Comparison of ENCODE assay signal across 1 cellular context in the genomic region with DNA sequence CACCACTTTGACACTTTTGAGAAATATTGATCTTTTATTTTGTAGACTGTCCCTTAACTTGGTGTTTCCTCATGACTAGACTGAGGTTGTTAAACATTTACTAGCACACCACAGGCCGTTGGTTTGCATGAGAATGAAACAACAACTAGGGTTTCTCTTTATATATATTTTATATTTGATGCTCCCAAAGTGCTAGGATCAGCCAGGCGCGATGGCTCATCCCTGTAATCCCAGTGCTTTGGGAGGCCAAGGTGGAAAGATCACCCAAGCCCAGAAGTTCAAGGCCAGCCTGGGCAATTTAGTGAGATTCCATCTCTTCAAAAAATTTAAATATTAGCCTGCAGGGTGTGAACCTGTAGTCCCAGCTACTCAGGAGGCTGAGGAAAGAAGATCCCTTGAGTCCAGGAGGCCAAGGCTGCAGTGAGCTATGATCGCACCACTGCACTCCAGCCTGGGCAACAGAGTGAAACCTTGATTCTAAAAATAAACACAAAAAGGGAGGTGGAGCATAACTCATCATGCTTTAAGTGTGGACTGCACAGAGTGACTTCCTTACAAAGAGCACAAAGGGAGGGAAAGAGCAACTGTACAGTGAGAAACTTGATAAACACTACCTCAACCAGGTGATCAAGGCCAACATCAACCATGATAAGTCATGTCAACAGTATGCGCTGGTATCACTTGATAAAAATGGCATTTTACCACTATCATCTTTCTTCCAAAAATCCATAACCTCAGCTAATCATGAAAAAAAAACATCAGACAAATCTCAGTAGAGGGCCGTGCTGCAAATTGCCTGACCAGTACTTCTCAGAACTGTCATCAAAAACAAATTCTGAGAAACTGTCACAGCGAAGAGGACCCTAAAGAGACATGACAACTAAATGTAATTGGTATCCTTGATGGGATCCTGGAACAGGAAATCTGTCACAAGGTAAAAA.
TF ChIP-seq lines count a peak whose summit lies in the region.

No MANE protein-coding gene starts in this region.

TF ChIP-seq in GM23338, 12 proteins besides CTCF, POLR2A, EP300 and RAD21 (continued from another document):
- TF ChIP-seq, protein P1, sequence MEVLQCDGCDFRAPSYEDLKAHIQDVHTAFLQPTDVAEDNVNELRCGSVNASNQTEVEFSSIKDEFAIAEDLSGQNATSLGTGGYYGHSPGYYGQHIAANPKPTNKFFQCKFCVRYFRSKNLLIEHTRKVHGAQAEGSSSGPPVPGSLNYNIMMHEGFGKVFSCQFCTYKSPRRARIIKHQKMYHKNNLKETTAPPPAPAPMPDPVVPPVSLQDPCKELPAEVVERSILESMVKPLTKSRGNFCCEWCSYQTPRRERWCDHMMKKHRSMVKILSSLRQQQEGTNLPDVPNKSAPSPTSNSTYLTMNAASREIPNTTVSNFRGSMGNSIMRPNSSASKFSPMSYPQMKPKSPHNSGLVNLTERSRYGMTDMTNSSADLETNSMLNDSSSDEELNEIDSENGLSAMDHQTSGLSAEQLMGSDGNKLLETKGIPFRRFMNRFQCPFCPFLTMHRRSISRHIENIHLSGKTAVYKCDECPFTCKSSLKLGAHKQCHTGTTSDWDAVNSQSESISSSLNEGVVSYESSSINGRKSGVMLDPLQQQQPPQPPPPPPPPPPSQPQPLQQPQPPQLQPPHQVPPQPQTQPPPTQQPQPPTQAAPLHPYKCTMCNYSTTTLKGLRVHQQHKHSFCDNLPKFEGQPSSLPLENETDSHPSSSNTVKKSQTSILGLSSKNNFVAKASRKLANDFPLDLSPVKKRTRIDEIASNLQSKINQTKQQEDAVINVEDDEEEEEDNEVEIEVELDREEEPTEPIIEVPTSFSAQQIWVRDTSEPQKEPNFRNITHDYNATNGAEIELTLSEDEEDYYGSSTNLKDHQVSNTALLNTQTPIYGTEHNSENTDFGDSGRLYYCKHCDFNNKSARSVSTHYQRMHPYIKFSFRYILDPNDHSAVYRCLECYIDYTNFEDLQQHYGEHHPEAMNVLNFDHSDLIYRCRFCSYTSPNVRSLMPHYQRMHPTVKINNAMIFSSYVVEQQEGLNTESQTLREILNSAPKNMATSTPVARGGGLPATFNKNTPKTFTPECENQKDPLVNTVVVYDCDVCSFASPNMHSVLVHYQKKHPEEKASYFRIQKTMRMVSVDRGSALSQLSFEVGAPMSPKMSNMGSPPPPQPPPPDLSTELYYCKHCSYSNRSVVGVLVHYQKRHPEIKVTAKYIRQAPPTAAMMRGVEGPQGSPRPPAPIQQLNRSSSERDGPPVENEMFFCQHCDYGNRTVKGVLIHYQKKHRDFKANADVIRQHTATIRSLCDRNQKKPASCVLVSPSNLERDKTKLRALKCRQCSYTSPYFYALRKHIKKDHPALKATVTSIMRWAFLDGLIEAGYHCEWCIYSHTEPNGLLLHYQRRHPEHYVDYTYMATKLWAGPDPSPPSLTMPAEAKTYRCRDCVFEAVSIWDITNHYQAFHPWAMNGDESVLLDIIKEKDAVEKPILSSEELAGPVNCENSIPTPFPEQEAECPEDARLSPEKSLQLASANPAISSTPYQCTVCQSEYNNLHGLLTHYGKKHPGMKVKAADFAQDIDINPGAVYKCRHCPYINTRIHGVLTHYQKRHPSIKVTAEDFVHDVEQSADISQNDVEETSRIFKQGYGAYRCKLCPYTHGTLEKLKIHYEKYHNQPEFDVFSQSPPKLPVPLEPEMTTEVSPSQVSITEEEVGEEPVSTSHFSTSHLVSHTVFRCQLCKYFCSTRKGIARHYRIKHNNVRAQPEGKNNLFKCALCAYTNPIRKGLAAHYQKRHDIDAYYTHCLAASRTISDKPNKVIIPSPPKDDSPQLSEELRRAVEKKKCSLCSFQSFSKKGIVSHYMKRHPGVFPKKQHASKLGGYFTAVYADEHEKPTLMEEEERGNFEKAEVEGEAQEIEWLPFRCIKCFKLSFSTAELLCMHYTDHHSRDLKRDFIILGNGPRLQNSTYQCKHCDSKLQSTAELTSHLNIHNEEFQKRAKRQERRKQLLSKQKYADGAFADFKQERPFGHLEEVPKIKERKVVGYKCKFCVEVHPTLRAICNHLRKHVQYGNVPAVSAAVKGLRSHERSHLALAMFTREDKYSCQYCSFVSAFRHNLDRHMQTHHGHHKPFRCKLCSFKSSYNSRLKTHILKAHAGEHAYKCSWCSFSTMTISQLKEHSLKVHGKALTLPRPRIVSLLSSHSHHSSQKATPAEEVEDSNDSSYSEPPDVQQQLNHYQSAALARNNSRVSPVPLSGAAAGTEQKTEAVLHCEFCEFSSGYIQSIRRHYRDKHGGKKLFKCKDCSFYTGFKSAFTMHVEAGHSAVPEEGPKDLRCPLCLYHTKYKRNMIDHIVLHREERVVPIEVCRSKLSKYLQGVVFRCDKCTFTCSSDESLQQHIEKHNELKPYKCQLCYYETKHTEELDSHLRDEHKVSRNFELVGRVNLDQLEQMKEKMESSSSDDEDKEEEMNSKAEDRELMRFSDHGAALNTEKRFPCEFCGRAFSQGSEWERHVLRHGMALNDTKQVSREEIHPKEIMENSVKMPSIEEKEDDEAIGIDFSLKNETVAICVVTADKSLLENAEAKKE (CRISPR knock-in tag; IDR thresholded peaks at IDR 0.05), result no peak
- no peak for TF ChIP-seq EZH2 (IDR thresholded peaks at IDR 0.05; ENCODE audit: low read depth, unreplicated experiment)
- no peak for TF ChIP-seq CREB1 (CRISPR knock-in tag; IDR thresholded peaks at IDR 0.05; ENCODE audit: low read depth)
- TF ChIP-seq, protein P2, sequence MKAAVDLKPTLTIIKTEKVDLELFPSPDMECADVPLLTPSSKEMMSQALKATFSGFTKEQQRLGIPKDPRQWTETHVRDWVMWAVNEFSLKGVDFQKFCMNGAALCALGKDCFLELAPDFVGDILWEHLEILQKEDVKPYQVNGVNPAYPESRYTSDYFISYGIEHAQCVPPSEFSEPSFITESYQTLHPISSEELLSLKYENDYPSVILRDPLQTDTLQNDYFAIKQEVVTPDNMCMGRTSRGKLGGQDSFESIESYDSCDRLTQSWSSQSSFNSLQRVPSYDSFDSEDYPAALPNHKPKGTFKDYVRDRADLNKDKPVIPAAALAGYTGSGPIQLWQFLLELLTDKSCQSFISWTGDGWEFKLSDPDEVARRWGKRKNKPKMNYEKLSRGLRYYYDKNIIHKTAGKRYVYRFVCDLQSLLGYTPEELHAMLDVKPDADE (IDR thresholded peaks at IDR 0.05), result no peak
- TF ChIP-seq, protein P3, sequence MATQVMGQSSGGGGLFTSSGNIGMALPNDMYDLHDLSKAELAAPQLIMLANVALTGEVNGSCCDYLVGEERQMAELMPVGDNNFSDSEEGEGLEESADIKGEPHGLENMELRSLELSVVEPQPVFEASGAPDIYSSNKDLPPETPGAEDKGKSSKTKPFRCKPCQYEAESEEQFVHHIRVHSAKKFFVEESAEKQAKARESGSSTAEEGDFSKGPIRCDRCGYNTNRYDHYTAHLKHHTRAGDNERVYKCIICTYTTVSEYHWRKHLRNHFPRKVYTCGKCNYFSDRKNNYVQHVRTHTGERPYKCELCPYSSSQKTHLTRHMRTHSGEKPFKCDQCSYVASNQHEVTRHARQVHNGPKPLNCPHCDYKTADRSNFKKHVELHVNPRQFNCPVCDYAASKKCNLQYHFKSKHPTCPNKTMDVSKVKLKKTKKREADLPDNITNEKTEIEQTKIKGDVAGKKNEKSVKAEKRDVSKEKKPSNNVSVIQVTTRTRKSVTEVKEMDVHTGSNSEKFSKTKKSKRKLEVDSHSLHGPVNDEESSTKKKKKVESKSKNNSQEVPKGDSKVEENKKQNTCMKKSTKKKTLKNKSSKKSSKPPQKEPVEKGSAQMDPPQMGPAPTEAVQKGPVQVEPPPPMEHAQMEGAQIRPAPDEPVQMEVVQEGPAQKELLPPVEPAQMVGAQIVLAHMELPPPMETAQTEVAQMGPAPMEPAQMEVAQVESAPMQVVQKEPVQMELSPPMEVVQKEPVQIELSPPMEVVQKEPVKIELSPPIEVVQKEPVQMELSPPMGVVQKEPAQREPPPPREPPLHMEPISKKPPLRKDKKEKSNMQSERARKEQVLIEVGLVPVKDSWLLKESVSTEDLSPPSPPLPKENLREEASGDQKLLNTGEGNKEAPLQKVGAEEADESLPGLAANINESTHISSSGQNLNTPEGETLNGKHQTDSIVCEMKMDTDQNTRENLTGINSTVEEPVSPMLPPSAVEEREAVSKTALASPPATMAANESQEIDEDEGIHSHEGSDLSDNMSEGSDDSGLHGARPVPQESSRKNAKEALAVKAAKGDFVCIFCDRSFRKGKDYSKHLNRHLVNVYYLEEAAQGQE (IDR thresholded peaks at IDR 0.05; ENCODE audit: unreplicated experiment), result no peak
- no peak for TF ChIP-seq JUNB (IDR thresholded peaks at IDR 0.05; ENCODE audit: unreplicated experiment)
TF ChIP-seq in GM23338: peak in this region for 0.
